Comparison of ENCODE assay signal across 9 cellular contexts in genomic region chr20:41141153-41141815, GRCh38. TPM values are rescaled to one million over a fixed set of nuclear protein-coding genes. Genes with fewer than 3 reads are reported as not detected.
A peak's percentile ranks its signal among the peaks of the same experiment; 100 is the strongest.
DNase-seq lines count a peak whose midpoint lies in the region; ATAC-seq and TF ChIP-seq lines count a peak whose summit lies in the region.
"Had no signal": no experiment of that assay in that cellular context is flagged by ENCODE, and none has a peak within 500 bp of the region (broad histone marks: within the 10 kb centered on the region; RNA-seq: fewer than 3 reads in every experiment).

No MANE protein-coding gene starts in this region.

- POLR2A ChIA-PET in RWPE1 (lab: Yijun Ruan, JAX; ENCODE audit: low non-redundant PET): no interaction called here

- H3K27ac ChIP-seq in RWPE1 (peak overlapping the region; percentile 34), endodermal cell (ENCODE audit: low read depth, low read length) (peak overlapping the region; percentile 41)
- H3K27ac ChIP-seq: ovary had no signal

- peaks cover 13% of the 10 kb centered on the region for H3K4me1 ChIP-seq in endodermal cell (ENCODE audit: control insufficient read depth, insufficient read depth, low read length)

- H3K27me3 ChIP-seq in endodermal cell (ENCODE audit: control insufficient read depth, insufficient read depth, low read length, poor library complexity, severe bottlenecking): no peaks in the 10 kb centered on the region
- H3K27me3 ChIP-seq: ovary had no signal

- no peak for ATAC-seq in natural killer cell treated with Interleukin-12 subunit alpha and Interleukin-12 subunit beta and Interleukin-15 and Interleukin-18, amount 100 ng/mL, for 72 hours
- ATAC-seq in HG02840 (IDR thresholded peaks at IDR 0.05; ENCODE audit: low FRiP score, unreplicated experiment) (no peak), GM19397 (IDR thresholded peaks at IDR 0.05; ENCODE audit: unreplicated experiment) (no peak)

- no peaks in the 10 kb centered on the region for H3K27me3 Mint-ChIP-seq in endodermal cell (ENCODE audit: insufficient read depth)
- H3K27me3 Mint-ChIP-seq in natural killer cell treated with Interleukin-12 subunit alpha and Interleukin-12 subunit beta and Interleukin-15 and Interleukin-18, amount 100 ng/mL, for 72 hours: no peaks in the 10 kb centered on the region

- CTCF ChIA-PET in RWPE1 (lab: Yijun Ruan, JAX): interaction anchor here (0.6 to 1.8 kb wide), 4 partner anchors 11 to 199 kb away, joined by 3 to 12 read pairs (median 6); partner anchors contain the start of gene LPIN3

- WGBS in endodermal cell (ENCODE audit: insufficient coverage in 1 of 2, insufficient read length in 1 of 2), 2 experiments: 86 to 97% methylated on average over 8 of the region's 8 CpGs

- peaks cover 55% of the 10 kb centered on the region for H3K4me1 Mint-ChIP-seq in endodermal cell
- peaks cover 73 to 82% of the 10 kb centered on the region in 2 donors for H3K4me1 Mint-ChIP-seq in natural killer cell treated with Interleukin-12 subunit alpha and Interleukin-12 subunit beta and Interleukin-15 and Interleukin-18, amount 100 ng/mL, for 72 hours (ENCODE audit: low read depth in 2 of 2)

- H3K27ac Mint-ChIP-seq in endodermal cell: peak overlapping the region; percentile 69
- H3K27ac Mint-ChIP-seq in natural killer cell treated with Interleukin-12 subunit alpha and Interleukin-12 subunit beta and Interleukin-15 and Interleukin-18, amount 100 ng/mL, for 72 hours: peak overlapping the region; percentile 49 to 70

- TF ChIP-seq CTCF in AG10803 (conservative IDR thresholded peaks at IDR 0.05; ENCODE audit: low read length): no peak
- no peak for TF ChIP-seq CTCF in RWPE1 (conservative IDR thresholded peaks at IDR 0.05; ENCODE audit: low read depth)
- no peak for TF ChIP-seq CTCF in endodermal cell (conservative IDR thresholded peaks at IDR 0.05)

- H3K4me3 ChIP-seq in AG10803 (ENCODE audit: low read length) (no peak overlapping the region), endodermal cell (ENCODE audit: low read length) (peak overlapping the region; percentile 97)
- H3K4me3 ChIP-seq: ovary had no signal

- peaks cover 27% of the 10 kb centered on the region for H3K36me3 ChIP-seq in endodermal cell (ENCODE audit: control insufficient read depth, insufficient read depth, low read length)
- H3K36me3 ChIP-seq: ovary had no signal

- H3K4me3 Mint-ChIP-seq in endodermal cell: no peak overlapping the region
- peak overlapping the region; percentile 97 for H3K4me3 Mint-ChIP-seq in natural killer cell treated with Interleukin-12 subunit alpha and Interleukin-12 subunit beta and Interleukin-15 and Interleukin-18, amount 100 ng/mL, for 72 hours

- no peak overlapping the region for H3K9ac ChIP-seq in endodermal cell (ENCODE audit: extremely low read depth, low read length, poor library complexity, severe bottlenecking)

- no peaks in the 10 kb centered on the region for H3K9me3 Mint-ChIP-seq in endodermal cell
- no peaks in the 10 kb centered on the region for H3K9me3 Mint-ChIP-seq in natural killer cell treated with Interleukin-12 subunit alpha and Interleukin-12 subunit beta and Interleukin-15 and Interleukin-18, amount 100 ng/mL, for 72 hours

- peaks cover 20% of the 10 kb centered on the region for H3K36me3 Mint-ChIP-seq in endodermal cell (ENCODE audit: low read depth)
- H3K36me3 Mint-ChIP-seq in natural killer cell treated with Interleukin-12 subunit alpha and Interleukin-12 subunit beta and Interleukin-15 and Interleukin-18, amount 100 ng/mL, for 72 hours: no peaks in the 10 kb centered on the region

- no peaks in the 10 kb centered on the region for H3K9me3 ChIP-seq in endodermal cell (ENCODE audit: control insufficient read depth, low read length)
- H3K9me3 ChIP-seq: ovary had no signal

- DNase-seq in AG10803 (ENCODE audit: low read depth): peak; percentile 20
- DNase-seq in RWPE1 (ENCODE audit: low spot score): no peak
- DNase-seq in endodermal cell: no peak
- peak; percentile 49 for DNase-seq in natural killer cell treated with Interleukin-12 subunit alpha and Interleukin-12 subunit beta and Interleukin-15 and Interleukin-18, amount 100 ng/mL, for 72 hours (ENCODE audit: low spot score)
- DNase-seq in NCI-H2196 treated with DMSO at 0.1 percent for 48 hours (lab: John Stamatoyannopoulos, UW; ENCODE audit: unreplicated experiment): no peak
- no peak for DNase-seq in NCI-H446 (lab: John Stamatoyannopoulos, UW)

RNA-seq across cellular contexts. Expression of gene PLCG1, which starts 3.9 kb away (rescaled TPM):
- total RNA-seq in endodermal cell: 100 to 1,000 TPM; 227 to 257 TPM
- polyA plus RNA-seq in endodermal cell (2013, experiment 1 of 2): 283 TPM
- polyA plus RNA-seq in endodermal cell (2013, experiment 2 of 2): 237 TPM
- 100 to 1,000 TPM in 1 of 2 donors, 10 to 100 TPM in 1; 54.6 to 114 TPM for total RNA-seq in natural killer cell treated with Interleukin-12 subunit alpha and Interleukin-12 subunit beta and Interleukin-15 and Interleukin-18, amount 100 ng/mL, for 72 hours

Comparison
In these comparisons a context has a peak if more than half of its experiments do, and no peak if none do; other contexts are left out.
1. DNase-seq: peak in AG10803 (single experiment) and natural killer cell treated with Interleukin-12 subunit alpha and Interleukin-12 subunit beta and Interleukin-15 and Interleukin-18, amount 100 ng/mL, for 72 hours (single experiment); none in RWPE1 (single experiment), endodermal cell (single experiment), NCI-H2196 treated with DMSO at 0.1 percent for 48 hours (single experiment) and NCI-H446 (0 of 2).